In the genomic region with DNA sequence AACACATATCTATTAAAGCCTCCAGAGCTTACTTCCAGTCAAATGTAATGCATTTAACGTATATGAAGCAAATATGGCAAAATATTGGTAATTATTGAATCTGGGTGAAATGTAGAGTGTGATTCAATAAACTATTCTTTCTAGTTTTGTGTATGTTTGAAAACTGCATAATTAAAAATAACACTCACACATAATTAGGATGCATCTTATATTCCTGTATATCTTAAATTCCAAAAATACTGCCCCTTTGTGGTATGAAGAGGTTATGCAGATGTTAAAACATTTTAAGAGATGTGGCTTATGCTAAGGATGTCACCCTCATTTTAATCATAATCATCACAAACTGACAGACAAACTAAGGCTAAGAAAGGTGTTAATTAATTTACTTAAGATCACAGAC, we compare ENCODE assay signal across 15 cellular contexts.
A peak's percentile ranks its signal among the peaks of the same experiment; 100 is the strongest.
DNase-seq lines count a peak whose midpoint lies in the region; ATAC-seq and TF ChIP-seq lines count a peak whose summit lies in the region.
"Had no signal": no experiment of that assay in that cellular context is flagged by ENCODE, and none has a peak within 500 bp of the region (broad histone marks: within the 10 kb centered on the region; RNA-seq: fewer than 3 reads in every experiment).

No MANE protein-coding gene starts in this region.

- no peak overlapping the region for H3K4ac ChIP-seq in mesenchymal stem cell (ENCODE audit: low read depth in 1 of 2, low read length in 2 of 2)

- H2AFZ ChIP-seq in DND-41 (ENCODE audit: low read depth, low read length), result no peak overlapping the region
- no peak overlapping the region for H2AFZ ChIP-seq in mesenchymal stem cell (ENCODE audit: low read depth, low read length)

- H3K27me3 ChIP-seq in DND-41 (ENCODE audit: insufficient read depth, low read length, poor library complexity) (no peaks in the 10 kb centered on the region), brain microvascular endothelial cell (replicated peaks) (no peaks in the 10 kb centered on the region), mesenchymal stem cell (ENCODE audit: control insufficient read depth in 1 of 2, insufficient read depth in 1 of 2, low read length in 2 of 2) (no peaks in the 10 kb centered on the region)
- H3K27me3 ChIP-seq: transverse colon had no signal

- H2BK15ac ChIP-seq in mesenchymal stem cell (ENCODE audit: low read depth, poor library complexity, severe bottlenecking), result no peak overlapping the region

- H3K79me2 ChIP-seq in DND-41 (ENCODE audit: insufficient read depth, low read length), result no peaks in the 10 kb centered on the region

- no peak overlapping the region for H3K18ac ChIP-seq in mesenchymal stem cell (ENCODE audit: low read depth in 1 of 2, low read length in 2 of 2)

- no CpG with 5 or more reads among the region's 1 CpG for WGBS in mesenchymal stem cell

- no peaks in the 10 kb centered on the region for H3K79me1 ChIP-seq in mesenchymal stem cell (replicated peaks; ENCODE audit: low read length, poor library complexity, severe bottlenecking)

- no peak overlapping the region for H2BK12ac ChIP-seq in mesenchymal stem cell (ENCODE audit: low read length in 2 of 2)

- no peaks in the 10 kb centered on the region for H4K20me1 ChIP-seq in DND-41 (ENCODE audit: insufficient read depth, low read length)

- TF ChIP-seq CTCF in DND-41 (IDR thresholded peaks at IDR 0.05; ENCODE audit: borderline replicate concordance, extremely low read depth, low read length, poor library complexity, severe bottlenecking) (peak; percentile 40), brain microvascular endothelial cell (IDR thresholded peaks at IDR 0.05; ENCODE audit: low read depth, low read length, missing control alignments) (peak; percentile 27)

- ATAC-seq in DND-41 (ENCODE audit: insufficient read depth, low read depth) (no peak), HG02885 (IDR thresholded peaks at IDR 0.05; ENCODE audit: poor library complexity, unreplicated experiment) (no peak)

- H2BK5ac ChIP-seq in mesenchymal stem cell (ENCODE audit: low read depth, low read length, poor library complexity, severe bottlenecking), result no peak overlapping the region

- no peak overlapping the region for H2AK5ac ChIP-seq in mesenchymal stem cell (ENCODE audit: low read length, severe bottlenecking)

- H3K4me1 ChIP-seq in DND-41 (ENCODE audit: insufficient read depth, low read length), result no peaks in the 10 kb centered on the region
- no peaks in the 10 kb centered on the region for H3K4me1 ChIP-seq in mesenchymal stem cell (ENCODE audit: control insufficient read depth, insufficient read depth, low read depth, low read length)
- H3K4me1 ChIP-seq: transverse colon had no signal

- no peak overlapping the region for H4K8ac ChIP-seq in mesenchymal stem cell (ENCODE audit: low read length)

- DNase-seq in DND-41 (no peak), LHCN-M2 (ENCODE audit: low read depth) (peak; percentile 12), brain microvascular endothelial cell (no peak), mesenchymal stem cell (peak; percentile 16), amniotic stem cell (lab: John Stamatoyannopoulos, UW) (no peak), NCI-H1048 (lab: John Stamatoyannopoulos, UW) (no peak), ureter (ENCODE audit: low spot score) (no peak)
- DNase-seq: activated CD4-positive, alpha-beta T cell treated with anti-CD3 and anti-CD28 coated beads, Interleukin-2, amount 50 U/mL, for 1 hour; activated naive CD4-positive, alpha-beta T cell treated with anti-CD3 and anti-CD28 coated beads, Interleukin-2, amount 50 U/mL, for 16 hours; EL; NCI-H187 treated with DMSO at 0.1 percent for 48 hours; occipital lobe; SHP77; transverse colon had no signal

- H3K36me3 ChIP-seq in DND-41 (ENCODE audit: insufficient read depth, low read length), result no peaks in the 10 kb centered on the region
- no peaks in the 10 kb centered on the region for H3K36me3 ChIP-seq in brain microvascular endothelial cell (replicated peaks)
- H3K36me3 ChIP-seq in mesenchymal stem cell (ENCODE audit: control insufficient read depth in 1 of 2, insufficient read depth in 2 of 2, low read depth in 1 of 2, low read length in 2 of 2), result no peaks in the 10 kb centered on the region
- H3K36me3 ChIP-seq: transverse colon had no signal

- in situ Hi-C loops in brain microvascular endothelial cell (cut with HindIII; ENCODE audit: low pct_ligation_motif_present, low sequenced_read_pairs), result no loop called here

- no peak overlapping the region for H2BK120ac ChIP-seq in mesenchymal stem cell (ENCODE audit: low read depth, low read length)

- H4K91ac ChIP-seq in mesenchymal stem cell (ENCODE audit: low read length), result no peak overlapping the region

- H3K9ac ChIP-seq in DND-41 (ENCODE audit: low read depth, low read length), result no peak overlapping the region
- H3K9ac ChIP-seq in mesenchymal stem cell (ENCODE audit: low read length), result no peak overlapping the region

- H3K27ac ChIP-seq in DND-41 (ENCODE audit: low read length) (no peak overlapping the region), brain microvascular endothelial cell (no peak overlapping the region), mesenchymal stem cell (ENCODE audit: low read length, poor library complexity, severe bottlenecking) (no peak overlapping the region)
- H3K27ac ChIP-seq: transverse colon had no signal

- no peaks in the 10 kb centered on the region for H3K9me3 ChIP-seq in DND-41 (ENCODE audit: insufficient read depth, low read length, severe bottlenecking)
- H3K9me3 ChIP-seq in mesenchymal stem cell (ENCODE audit: control insufficient read depth, low read length), result no peaks in the 10 kb centered on the region
- H3K9me3 ChIP-seq: transverse colon had no signal

- no peak overlapping the region for H3K14ac ChIP-seq in mesenchymal stem cell (ENCODE audit: low read length in 2 of 2)

- H3K4me3 ChIP-seq in DND-41 (ENCODE audit: low read depth in 1 of 2, low read length in 2 of 2) (no peak overlapping the region), brain microvascular endothelial cell (ENCODE audit: low read depth, low read length) (no peak overlapping the region), mesenchymal stem cell (ENCODE audit: insufficient read depth in 1 of 2, low read depth in 1 of 2, low read length in 2 of 2) (no peak overlapping the region)
- H3K4me3 ChIP-seq: transverse colon had no signal

- no peak overlapping the region for H3K23ac ChIP-seq in mesenchymal stem cell (ENCODE audit: low read length in 2 of 2)

- H3K4me2 ChIP-seq in DND-41 (ENCODE audit: insufficient read depth, low read length), result no peak overlapping the region
- no peak overlapping the region for H3K4me2 ChIP-seq in mesenchymal stem cell (ENCODE audit: low read length, poor library complexity, severe bottlenecking)

Comparison
In these comparisons a context has a peak if more than half of its experiments do, and no peak if none do; other contexts are left out.
1. DNase-seq: peak in LHCN-M2 (single experiment) and mesenchymal stem cell (single experiment); none in DND-41 (single experiment), brain microvascular endothelial cell (single experiment), amniotic stem cell (single experiment), NCI-H1048 (single experiment) and ureter (single experiment).